ENCODE assay signal across 9 cellular contexts in genomic region chr9:126470251-126470993, GRCh38.
A peak's percentile ranks its signal among the peaks of the same experiment; 100 is the strongest.
DNase-seq lines count a peak whose midpoint lies in the region; ATAC-seq, FAIRE-seq and TF ChIP-seq lines count a peak whose summit lies in the region.
"Had no signal": no experiment of that assay in that cellular context is flagged by ENCODE, and none has a peak within 500 bp of the region (broad histone marks: within the 10 kb centered on the region; RNA-seq: fewer than 3 reads in every experiment).

No MANE protein-coding gene starts in this region.

- H3K27ac ChIP-seq in GM12878 (ENCODE audit: control insufficient read depth, insufficient read depth) (no peak overlapping the region), upper lobe of left lung (peak overlapping the region; percentile 55 to 78 (median 72))

- no peak for TF ChIP-seq RAD21 in GM12878 (IDR thresholded peaks at IDR 0.05; ENCODE audit: insufficient read depth, low read depth, low read length)

- POLR2A ChIA-PET in GM12878 (lab: Charles Lee), result interaction anchor here (0.6 kb wide), 1 partner anchor 1291 kb away, joined by 4 read pairs; no protein-coding TSS in a partner anchor

- no peak overlapping the region for H3K9ac ChIP-seq in GM12878 (ENCODE audit: control insufficient read depth, insufficient read depth, low read length)

- no peaks in the 10 kb centered on the region for H3K79me2 ChIP-seq in GM12878 (ENCODE audit: control insufficient read depth, insufficient read depth, low read length)

- H3K9me3 ChIP-seq in GM12878 (replicated peaks; ENCODE audit: control insufficient read depth, insufficient read depth, low read length) (no peaks in the 10 kb centered on the region), upper lobe of left lung (no peaks in the 10 kb centered on the region)
- H3K9me3 ChIP-seq: BE2C had no signal

- ATAC-seq in GM12878, result peak; percentile 81
- ATAC-seq in upper lobe of left lung (ENCODE audit: low FRiP score in 2 of 2), result no peak
- no peak for ATAC-seq in GM19324 (IDR thresholded peaks at IDR 0.05; ENCODE audit: low FRiP score, unreplicated experiment)

- H3K4me3 ChIP-seq in GM12878 (peak overlapping the region; percentile 2; the same call in 1 of the 2 replicates), upper lobe of left lung (no peak overlapping the region)

- peaks cover 2 to 4% of the 10 kb centered on the region in 2 experiments; a peak in 3 of 4 replicates for H3K27me3 ChIP-seq in GM12878 (replicated peaks in 1 of 2; ENCODE audit: control insufficient read depth in 2 of 2, insufficient read depth in 2 of 2, low read length in 1 of 2)
- H3K27me3 ChIP-seq in upper lobe of left lung, result no peaks in the 10 kb centered on the region
- H3K27me3 ChIP-seq: BE2C had no signal

- WGBS in GM12878 (ENCODE audit: insufficient coverage, insufficient replicate concordance, low lambda C conversion rate, missing lambda C conversion rate), result 29% methylated on average over 12 of the region's 12 CpGs
- WGBS in upper lobe of left lung, 2 donors, result 52 to 74% methylated on average over 12 of the region's 12 CpGs

- DNase-seq in activated naive CD4-positive, alpha-beta T cell treated with Interleukin-2 at 50 U/mL for 16 hours, result peak; percentile 12
- DNase-seq in activated naive CD4-positive, alpha-beta T cell treated with anti-CD3 and anti-CD28 coated beads, Interleukin-2, amount 50 U/mL, for 16 hours, result no peak
- DNase-seq in LHCN-M2 (ENCODE audit: low read depth), result peak; percentile 70
- no peak for DNase-seq in GM12878 (ENCODE audit: low read depth, low spot score)
- DNase-seq in upper lobe of left lung, result no peak
- DNase-seq in DMS153 treated with DMSO at 0.1 percent for 48 hours (lab: John Stamatoyannopoulos, UW; ENCODE audit: unreplicated experiment), result no peak
- DNase-seq in NCI-H1105 treated with DMSO at 0.1 percent for 48 hours (lab: John Stamatoyannopoulos, UW), result no peak
- DNase-seq: BE2C had no signal

- no TSS peak for BruUV-seq in GM12878 (replicated peaks; lab: Mats Ljungman, UMichigan)

- H3K4me2 ChIP-seq in GM12878 (ENCODE audit: control insufficient read depth, insufficient read depth), result peak overlapping the region; percentile 45

- TF ChIP-seq EP300 in GM12878 (IDR thresholded peaks at IDR 0.05; ENCODE audit: borderline replicate concordance in 1 of 2, control insufficient read depth in 1 of 2, low read depth in 2 of 2, low read length in 2 of 2) (no peak), upper lobe of left lung (IDR thresholded peaks at IDR 0.05) (no peak)

- SMC1A ChIA-PET in GM12878 (lab: Charles Lee; ENCODE audit: uncharacterized antibody, unreplicated experiment), result interaction anchor here (0.6 kb wide), 1 partner anchor 302 kb away, joined by 3 read pairs; no protein-coding TSS in a partner anchor

- no peak for TF ChIP-seq POLR2A in GM12878 (IDR thresholded peaks at IDR 0.05; ENCODE audit: low read depth, low read length)
- no peak for TF ChIP-seq POLR2A in upper lobe of left lung (IDR thresholded peaks at IDR 0.05)

- RAD21 ChIA-PET in GM12878 (lab: Charles Lee; ENCODE audit: unreplicated experiment), result no interaction called here

- H3K4me1 ChIP-seq in GM12878 (ENCODE audit: control insufficient read depth, insufficient read depth, low read length) (peaks cover 15% of the 10 kb centered on the region), upper lobe of left lung (peaks cover 19 to 53% (median 38%) of the 10 kb centered on the region in 4 donors)
- H3K4me1 ChIP-seq: BE2C had no signal

- TF ChIP-seq CTCF in GM12878 (IDR thresholded peaks at IDR 0.05 in 2 of 3, conservative IDR thresholded peaks at IDR 0.05 in 1 of 3; ENCODE audit: control insufficient read depth in 2 of 3, extremely low read depth in 1 of 3, insufficient read depth in 1 of 3, low read depth in 3 of 3, low read length in 3 of 3) (no peak), upper lobe of left lung (IDR thresholded peaks at IDR 0.05) (no peak)

- FAIRE-seq in GM12878 (lab: Jason Lieb, UNC), result no peak

- in situ Hi-C loops in GM12878 (cut with MboI), result loop anchor here (10.0 kb wide), 1 partner anchor 56 kb away; no protein-coding TSS in a partner anchor

- H3K36me3 ChIP-seq in GM12878 (ENCODE audit: control insufficient read depth in 2 of 2, insufficient read depth in 2 of 2, low read length in 1 of 2), result no peaks in the 10 kb centered on the region
- peaks cover 0 to 30% (median 4%) of the 10 kb centered on the region in 4 donors for H3K36me3 ChIP-seq in upper lobe of left lung
- H3K36me3 ChIP-seq: BE2C had no signal

- H2AFZ ChIP-seq in GM12878 (ENCODE audit: control insufficient read depth, low read depth, low read length), result no peak overlapping the region

- CTCF ChIA-PET in GM12878 (lab: Yijun Ruan, JAX), result interaction anchor here (0.7 to 1.2 kb wide), 3 partner anchors 311 to 1043 kb away, joined by 3 read pairs; no protein-coding TSS in a partner anchor

- H4K20me1 ChIP-seq in GM12878 (ENCODE audit: control insufficient read depth, insufficient read depth), result no peaks in the 10 kb centered on the region

- intact Hi-C loops in GM12878 (cut with micrococcal nuclease; ENCODE audit: unreplicated experiment), result loop anchor here (5.0 kb wide), 1 partner anchor 63 kb away; no protein-coding TSS in a partner anchor

TF ChIP-seq in GM12878, 131 proteins besides CTCF, POLR2A, EP300 and RAD21:
- 0 out of 2 replicates have a peak, but pooled peaks have one; percentile 18 for TF ChIP-seq YY1 (IDR thresholded peaks at IDR 0.05; ENCODE audit: low read depth, low read length)
- TF ChIP-seq ZBTB40 (IDR thresholded peaks at IDR 0.05; ENCODE audit: borderline replicate concordance), result no peak
- no peak for TF ChIP-seq ZBTB4 (CRISPR knock-in tag; IDR thresholded peaks at IDR 0.05)
- TF ChIP-seq RFX5 (IDR thresholded peaks at IDR 0.05; ENCODE audit: low read depth, low read length), result no peak
- no peak for TF ChIP-seq YBX1 (IDR thresholded peaks at IDR 0.05)
- no peak for TF ChIP-seq IRF5 (IDR thresholded peaks at IDR 0.05; ENCODE audit: borderline replicate concordance)

Comparison
In these comparisons a context has a peak if more than half of its experiments do, and no peak if none do; other contexts are left out.
1. DNase-seq: peak in activated naive CD4-positive, alpha-beta T cell treated with Interleukin-2 at 50 U/mL for 16 hours (single experiment) and LHCN-M2 (single experiment); none in activated naive CD4-positive, alpha-beta T cell treated with anti-CD3 and anti-CD28 coated beads, Interleukin-2, amount 50 U/mL, for 16 hours (single experiment), GM12878 (single experiment), upper lobe of left lung (0 of 2), DMS153 treated with DMSO at 0.1 percent for 48 hours (single experiment) and NCI-H1105 treated with DMSO at 0.1 percent for 48 hours (single experiment).